In genomic region chr11:117573326-117573725, GRCh38 we compare ENCODE assay signal across 24 cellular contexts.
A peak's percentile ranks its signal among the peaks of the same experiment; 100 is the strongest.
DNase-seq lines count a peak whose midpoint lies in the region; ATAC-seq and TF ChIP-seq lines count a peak whose summit lies in the region.
"Had no signal": no experiment of that assay in that cellular context is flagged by ENCODE, and none has a peak within 500 bp of the region (broad histone marks: within the 10 kb centered on the region; RNA-seq: fewer than 3 reads in every experiment).

No MANE protein-coding gene starts in this region.

- intact Hi-C loops in dorsolateral prefrontal cortex (cut with DNase I) (no loop called here), posterior vena cava (cut with DNase I) (no loop called here), tibial artery (cut with DNase I; ENCODE audit: low total_unique reads) (no loop called here), psoas muscle (cut with DNase I) (no loop called here)

- no peaks in the 10 kb centered on the region for H3K36me3 Mint-ChIP-seq in chondrocyte (ENCODE audit: low read depth)
- H3K36me3 Mint-ChIP-seq: CD14-positive monocyte; CD8-positive, alpha-beta memory T cell had no signal

- H3K27me3 ChIP-seq in dorsolateral prefrontal cortex = no peaks in the 10 kb centered on the region
- H3K27me3 ChIP-seq in tibial artery = no peaks in the 10 kb centered on the region
- H3K27me3 ChIP-seq in psoas muscle (ENCODE audit: insufficient read depth in 3 of 3, low read length in 2 of 3) = peaks cover 0 to 4% (median 0%) of the 10 kb centered on the region in 3 donors
- H3K27me3 ChIP-seq: BE2C; BLaER1 treated with 17β-estradiol and CSF1 and Interleukin-3, amounts not matched to agents 10 nM and 100 nM had no signal

- H3K27ac ChIP-seq in dorsolateral prefrontal cortex = peak overlapping the region in 31 of 59 donors; percentile 1 to 72 (median 41)
- no peak overlapping the region for H3K27ac ChIP-seq in tibial artery
- no peak overlapping the region for H3K27ac ChIP-seq in psoas muscle
- H3K27ac ChIP-seq: A549 had no signal

- H3K4me1 ChIP-seq in tibial artery (no peaks in the 10 kb centered on the region), psoas muscle (no peaks in the 10 kb centered on the region)
- H3K4me1 ChIP-seq: A549, HAP-1 had no signal

- H3K27me3 Mint-ChIP-seq in chondrocyte (ENCODE audit: low read depth) = peaks cover 12% of the 10 kb centered on the region

- H3K4me3 Mint-ChIP-seq in chondrocyte (ENCODE audit: unreplicated experiment) = no peak overlapping the region
- H3K4me3 Mint-ChIP-seq: CD14-positive monocyte; CD4-positive, alpha-beta T cell; CD8-positive, alpha-beta memory T cell; HFFc6 had no signal

- no peak overlapping the region for H3K27ac Mint-ChIP-seq in chondrocyte (ENCODE audit: unreplicated experiment)
- H3K27ac Mint-ChIP-seq: CD14-positive monocyte; CD4-positive, alpha-beta T cell; CD8-positive, alpha-beta memory T cell; HFFc6 had no signal

- H3K4me3 ChIP-seq in dorsolateral prefrontal cortex = no peak overlapping the region
- H3K4me3 ChIP-seq in tibial artery = no peak overlapping the region
- no peak overlapping the region for H3K4me3 ChIP-seq in psoas muscle
- H3K4me3 ChIP-seq: A549; BLaER1 treated with 17β-estradiol and CSF1 and Interleukin-3, amounts not matched to agents 10 nM and 100 nM; GM12878; HAP-1 had no signal

- TF ChIP-seq CTCF in chondrocyte (IDR thresholded peaks at IDR 0.05) (no peak), dorsolateral prefrontal cortex (IDR thresholded peaks at IDR 0.05 in 54 of 56, conservative IDR thresholded peaks at IDR 0.05 in 2 of 56; ENCODE audit: low read depth in 1 of 56, partially characterized antibody in 56 of 56) (no peak), tibial artery (IDR thresholded peaks at IDR 0.05) (no peak), psoas muscle (IDR thresholded peaks at IDR 0.05) (no peak)

- H3K4me1 Mint-ChIP-seq in chondrocyte (ENCODE audit: low read depth) = no peaks in the 10 kb centered on the region

- WGBS in psoas muscle, 3 donors = 83 to 89% (median 83%) methylated on average over 8 of the region's 8 CpGs

- no peaks in the 10 kb centered on the region for H3K9me3 Mint-ChIP-seq in chondrocyte (ENCODE audit: low read depth)
- H3K9me3 Mint-ChIP-seq: CD4-positive, alpha-beta T cell; CD8-positive, alpha-beta memory T cell; HFFc6 had no signal

- H3K36me3 ChIP-seq in tibial artery (no peaks in the 10 kb centered on the region), psoas muscle (ENCODE audit: insufficient read depth in 1 of 2, low read depth in 1 of 2) (no peaks in the 10 kb centered on the region)
- H3K36me3 ChIP-seq: BE2C; BLaER1 treated with 17β-estradiol and CSF1 and Interleukin-3, amounts not matched to agents 10 nM and 100 nM; HAP-1 had no signal

- H3K9me3 ChIP-seq in tibial artery (no peaks in the 10 kb centered on the region), psoas muscle (no peaks in the 10 kb centered on the region)
- H3K9me3 ChIP-seq: A549, BE2C, HAP-1 had no signal

- ATAC-seq in psoas muscle (no peak), GM21737 (IDR thresholded peaks at IDR 0.05; ENCODE audit: unreplicated experiment) (no peak), HG03442 (IDR thresholded peaks at IDR 0.05; ENCODE audit: unreplicated experiment) (no peak)
- ATAC-seq: A549, GM12878 had no signal

- DNase-seq in chondrocyte (ENCODE audit: low spot score) (peak; percentile 71), dorsolateral prefrontal cortex (peak in 3 of 10 donors; percentile 15 to 31 (median 19)), posterior vena cava (ENCODE audit: low spot score) (peak; percentile 66), tibial artery (peak; percentile 14 to 31), psoas muscle (no peak)
- DNase-seq: 8988T; ACHN; AML-193; BE2C; CD4-positive, alpha-beta T cell; CD8-positive, alpha-beta memory T cell; DMS 273 treated with DMSO at 0.1 percent for 48 hours; DMS79; EL; GDM1; GOT3; HFFc6 had no signal

Comparison
In these comparisons a context has a peak if more than half of its experiments do, and no peak if none do; other contexts are left out.
1. DNase-seq: peak in chondrocyte (single experiment), posterior vena cava (single experiment) and tibial artery (2 of 2); none in psoas muscle (0 of 2).
2. H3K27ac ChIP-seq: peak in dorsolateral prefrontal cortex (31 of 59); none in tibial artery (0 of 2) and psoas muscle (single experiment).